In genomic region chrX:110218591-110218990, GRCh38 we compare ENCODE assay signal across 31 cellular contexts.
DNase-seq lines count a peak whose midpoint lies in the region; TF ChIP-seq lines count a peak whose summit lies in the region.
"Had no signal": no experiment of that assay in that cellular context is flagged by ENCODE, and none has a peak within 500 bp of the region (broad histone marks: within the 10 kb centered on the region; RNA-seq: fewer than 3 reads in every experiment).

No MANE protein-coding gene starts in this region.

- H3K4me1 ChIP-seq in breast epithelium (no peaks in the 10 kb centered on the region), ascending aorta (no peaks in the 10 kb centered on the region)
- H3K4me1 ChIP-seq: BE2C, esophagus squamous epithelium, upper lobe of right lung had no signal

- H3K9me3 Mint-ChIP-seq in MCF 10A (ENCODE audit: unreplicated experiment): peaks cover 4% of the 10 kb centered on the region
- H3K9me3 Mint-ChIP-seq: activated B cell treated with CpG ODN at 0.5 μM for 24 hours; activated naive CD8-positive, alpha-beta T cell treated with anti-CD3 and anti-CD28 coated beads, Interleukin-2, amount 10 ng/mL, durations not matched to agents 7 days and 5 days; stimulated activated effector memory CD8-positive, alpha-beta T cell treated with anti-CD3 and anti-CD28 coated beads, Interleukin-12 subunit alpha, Interleukin-12 subunit beta, amount 100 ng/mL, for 72 hours had no signal

- H3K36me3 ChIP-seq in breast epithelium: no peaks in the 10 kb centered on the region
- H3K36me3 ChIP-seq in ascending aorta: no peaks in the 10 kb centered on the region
- H3K36me3 ChIP-seq: BE2C, esophagus squamous epithelium, heart right ventricle, upper lobe of right lung had no signal

- TF ChIP-seq CTCF in MCF 10A (IDR thresholded peaks at IDR 0.05; ENCODE audit: unreplicated experiment) (no peak), breast epithelium (IDR thresholded peaks at IDR 0.05) (no peak), GM10248 (IDR thresholded peaks at IDR 0.05; ENCODE audit: control extremely low read depth, extremely low read depth, low read depth, missing control alignments) (no peak), ascending aorta (IDR thresholded peaks at IDR 0.05) (no peak)

- H3K27ac ChIP-seq in breast epithelium: no peak overlapping the region
- no peak overlapping the region for H3K27ac ChIP-seq in ascending aorta
- H3K27ac ChIP-seq: coronary artery, esophagus squamous epithelium, heart right ventricle, upper lobe of right lung had no signal

- BruUV-seq in MCF 10A (replicated peaks; lab: Mats Ljungman, UMichigan): no TSS peak

- H3K27ac Mint-ChIP-seq in MCF 10A (ENCODE audit: low read depth, unreplicated experiment): no peak overlapping the region
- H3K27ac Mint-ChIP-seq: activated B cell treated with CpG ODN at 0.5 μM for 24 hours; activated naive CD8-positive, alpha-beta T cell treated with anti-CD3 and anti-CD28 coated beads, Interleukin-2, amount 10 ng/mL, durations not matched to agents 7 days and 5 days; naive B cell; stimulated activated effector memory CD8-positive, alpha-beta T cell treated with anti-CD3 and anti-CD28 coated beads, Interleukin-12 subunit alpha, Interleukin-12 subunit beta, amount 100 ng/mL, for 72 hours had no signal

- POLR2A ChIA-PET in MCF 10A (lab: Yijun Ruan, JAX): interaction anchor here (0.6 to 2.9 kb wide), 8 partner anchors 8 to 188 kb away, joined by 3 to 15 read pairs (median 6); no protein-coding TSS in a partner anchor
- POLR2A ChIA-PET in GM10248 (lab: Yijun Ruan, JAX): no interaction called here

- peaks cover 39% of the 10 kb centered on the region for H3K27me3 Mint-ChIP-seq in MCF 10A (ENCODE audit: insufficient read depth, unreplicated experiment)
- H3K27me3 Mint-ChIP-seq: activated B cell treated with CpG ODN at 0.5 μM for 24 hours; activated naive CD8-positive, alpha-beta T cell treated with anti-CD3 and anti-CD28 coated beads, Interleukin-2, amount 10 ng/mL, durations not matched to agents 7 days and 5 days; naive B cell had no signal

- TF ChIP-seq POLR2A in breast epithelium (IDR thresholded peaks at IDR 0.05): no peak

- DNase-seq in MCF 10A (ENCODE audit: unreplicated experiment): peak; percentile 84
- no peak for DNase-seq in breast epithelium (ENCODE audit: low spot score in 2 of 2)
- DNase-seq in amniotic epithelial cell (ENCODE audit: low read depth): peak; percentile 79
- peak; percentile 64 for DNase-seq in fibroblast of peridontal ligament (ENCODE audit: extremely low read depth)
- DNase-seq in dedifferentiated amniotic fluid mesenchymal stem cell (ENCODE audit: extremely low spot score): no peak
- DNase-seq in activated CD4-positive, alpha-beta T cell treated with anti-CD3 and anti-CD28 coated beads, Interleukin-2, amount 50 U/mL, for 1 hour: no peak
- DNase-seq in GM10248 (ENCODE audit: extremely low spot score): no peak
- no peak for DNase-seq in ascending aorta (ENCODE audit: low spot score in 2 of 2)
- DNase-seq: 8988T; activated B cell treated with CpG ODN at 0.5 μM for 24 hours; activated CD4-positive, alpha-beta T cell treated with anti-CD3 and anti-CD28 coated beads, Interleukin-2, amount 50 U/mL, for 4 hours; activated CD8-positive, alpha-beta memory T cell treated with anti-CD3 and anti-CD28 coated beads, Interleukin-2, amount 50 U/mL, for 48 hours; activated effector memory CD4-positive, alpha-beta T cell treated with Interleukin-2 at 50 U/mL for 16 hours; activated naive CD8-positive, alpha-beta T cell treated with anti-CD3 and anti-CD28 coated beads, Interleukin-2, amount 10 ng/mL, durations not matched to agents 7 days and 5 days; BE2C; DMS53; esophagus squamous epithelium; GF-D8; GOT3; heart right ventricle; naive B cell; NCI-H1105; NCI-H2029; NCI-H748 treated with DMSO at 0.1 percent for 48 hours; occipital lobe; OCI-M1; stimulated activated CD4-positive, alpha-beta T cell treated with anti-CD3 and anti-CD28 coated beads, Interleukin-2, amount 100 ng/mL, for 24 hours; upper lobe of right lung had no signal

- H3K9me3 ChIP-seq in breast epithelium: no peaks in the 10 kb centered on the region
- no peaks in the 10 kb centered on the region for H3K9me3 ChIP-seq in ascending aorta
- H3K9me3 ChIP-seq: BE2C, esophagus squamous epithelium, heart right ventricle, upper lobe of right lung had no signal

- H3K4me3 ChIP-seq in breast epithelium (no peak overlapping the region), ascending aorta (no peak overlapping the region)
- H3K4me3 ChIP-seq: coronary artery, esophagus squamous epithelium, heart right ventricle, smooth muscle cell, upper lobe of right lung had no signal

- H3K36me3 Mint-ChIP-seq in MCF 10A (ENCODE audit: insufficient read depth, unreplicated experiment): no peaks in the 10 kb centered on the region
- H3K36me3 Mint-ChIP-seq: stimulated activated effector memory CD8-positive, alpha-beta T cell treated with anti-CD3 and anti-CD28 coated beads, Interleukin-12 subunit alpha, Interleukin-12 subunit beta, amount 100 ng/mL, for 72 hours had no signal

- H3K27me3 ChIP-seq in breast epithelium (peaks cover 0 to 41% of the 10 kb centered on the region in 2 donors), ascending aorta (no peaks in the 10 kb centered on the region)
- H3K27me3 ChIP-seq: BE2C, upper lobe of right lung had no signal

- no peak overlapping the region for H3K4me3 Mint-ChIP-seq in MCF 10A (ENCODE audit: unreplicated experiment)
- H3K4me3 Mint-ChIP-seq: activated B cell treated with CpG ODN at 0.5 μM for 24 hours; activated naive CD8-positive, alpha-beta T cell treated with anti-CD3 and anti-CD28 coated beads, Interleukin-2, amount 10 ng/mL, durations not matched to agents 7 days and 5 days; stimulated activated effector memory CD8-positive, alpha-beta T cell treated with anti-CD3 and anti-CD28 coated beads, Interleukin-12 subunit alpha, Interleukin-12 subunit beta, amount 100 ng/mL, for 72 hours had no signal

- CTCF ChIA-PET in MCF 10A (lab: Yijun Ruan, JAX) (interaction anchor here (1.0 kb wide), 1 partner anchor 8 kb away, joined by 4 read pairs; no protein-coding TSS in a partner anchor), GM10248 (lab: Yijun Ruan, JAX) (interaction anchor here (0.9 to 1.6 kb wide), 3 partner anchors 10 to 58 kb away, joined by 3 to 6 read pairs (median 4); no protein-coding TSS in a partner anchor)

- H3K4me1 Mint-ChIP-seq in MCF 10A (ENCODE audit: insufficient read depth, unreplicated experiment): peaks cover 21% of the 10 kb centered on the region

- intact Hi-C loops in MCF 10A (cut with micrococcal nuclease): no loop called here
- intact Hi-C loops in breast epithelium (cut with DNase I; ENCODE audit: low total_unique reads): no loop called here
- intact Hi-C loops in ascending aorta (cut with DNase I): no loop called here

Comparison
In these comparisons a context has a peak if more than half of its experiments do, and no peak if none do; other contexts are left out.
1. DNase-seq: peak in MCF 10A (single experiment), amniotic epithelial cell (single experiment) and fibroblast of peridontal ligament (single experiment); none in breast epithelium (0 of 2), dedifferentiated amniotic fluid mesenchymal stem cell (single experiment), activated CD4-positive, alpha-beta T cell treated with anti-CD3 and anti-CD28 coated beads, Interleukin-2, amount 50 U/mL, for 1 hour (single experiment), GM10248 (single experiment) and ascending aorta (0 of 2).